Comparison of ENCODE assay signal across 34 cellular contexts in the genomic region with DNA sequence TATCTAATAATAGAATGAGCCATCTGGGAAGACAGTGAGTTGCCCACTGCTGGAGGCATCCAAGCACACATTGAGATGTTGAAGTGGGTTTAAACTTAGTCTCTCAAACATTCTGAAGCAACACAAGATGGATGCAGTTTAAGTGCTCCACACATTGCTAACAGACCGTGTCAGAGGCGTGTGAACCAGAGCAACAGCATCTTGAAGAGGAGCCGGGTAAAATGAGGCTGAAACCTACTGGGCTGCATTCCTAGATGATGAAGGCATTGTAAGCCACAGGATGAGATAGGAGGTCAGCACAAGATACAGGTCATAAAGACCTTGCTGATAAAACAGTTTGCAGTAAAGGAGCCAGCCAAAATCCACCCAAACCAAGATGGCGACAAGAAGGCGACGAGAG.
"Had no signal": no experiment of that assay in that cellular context is flagged by ENCODE, and none has a peak within 500 bp of the region (broad histone marks: within the 10 kb centered on the region; RNA-seq: fewer than 3 reads in every experiment).

No MANE protein-coding gene starts in this region.

- FAIRE-seq: astrocyte, colon, TTC549 had no signal

- H3K36me3 ChIP-seq: adrenal gland, brain microvascular endothelial cell, breast epithelium, cardiac muscle cell had no signal

- ATAC-seq: activated CD8-positive, alpha-beta T cell treated with anti-CD3 and anti-CD28 coated beads for 36 hours; activated naive CD4-positive, alpha-beta T cell treated with anti-CD3 and anti-CD28 coated beads, Interleukin-2, amount 50 U/mL, for 72 hours; activated T-cell treated with anti-CD3 and anti-CD28 coated beads, Interleukin-2, amount 50 U/mL, for 4 hours; activated T-cell treated with anti-CD3 and anti-CD28 coated beads, Interleukin-2, amount 50 U/mL, for 72 hours; activated T-helper 17 cell treated with anti-CD3 and anti-CD28 coated beads, Interleukin-2, amount 50 U/mL, for 72 hours; body of pancreas; T-helper 17 cell had no signal

- H3K4me1 ChIP-seq: adrenal gland, body of pancreas, breast epithelium had no signal

- H3K27me3 ChIP-seq: adrenal gland, body of pancreas, brain microvascular endothelial cell, breast epithelium, cardiac muscle cell had no signal

- H3K27ac ChIP-seq: adrenal gland, body of pancreas, brain microvascular endothelial cell, breast epithelium, cardiac muscle cell, VCaP had no signal

- H3K4me3 ChIP-seq: adrenal gland, body of pancreas, breast epithelium, cardiac muscle cell had no signal

- H3K9me3 ChIP-seq: adrenal gland, body of pancreas, breast epithelium had no signal

- DNase-seq: activated B cell treated with CpG ODN at 0.5 μM for 24 hours; activated CD4-positive, alpha-beta memory T cell treated with anti-CD3 and anti-CD28 coated beads for 36 hours; activated CD4-positive, alpha-beta T cell treated with anti-CD3 and anti-CD28 coated beads for 4 hours; activated CD4-positive, alpha-beta T cell treated with anti-CD3 and anti-CD28 coated beads, Interleukin-2, amount 10 ng/mL, durations not matched to agents 24 days and 14 days; activated CD4-positive, alpha-beta T cell treated with anti-CD3 and anti-CD28 coated beads, Interleukin-2, amount 50 U/mL, for 1 hour; activated CD4-positive, alpha-beta T cell treated with anti-CD3 and anti-CD28 coated beads, Interleukin-2, amount 50 U/mL, for 4 hours; activated CD4-positive, CD25-positive, alpha-beta regulatory T cell treated with anti-CD3 and anti-CD28 coated beads, Interleukin-2, amount 50 U/mL, for 72 hours; activated CD8-positive, alpha-beta memory T cell treated with anti-CD3 and anti-CD28 coated beads, Interleukin-2, amount 50 U/mL, for 4 hours; activated CD8-positive, alpha-beta T cell treated with anti-CD3 and anti-CD28 coated beads for 36 hours; activated effector memory CD4-positive, alpha-beta T cell treated with anti-CD3 and anti-CD28 coated beads, Interleukin-2, amount 50 U/mL, for 16 hours; activated gamma-delta T cell treated with Interleukin-2 at 50 U/mL for 16 hours; activated naive CD4-positive, alpha-beta T cell; activated naive CD4-positive, alpha-beta T cell treated with anti-CD3 and anti-CD28 coated beads for 36 hours; activated naive CD4-positive, alpha-beta T cell treated with anti-CD3 and anti-CD28 coated beads, Interleukin-2, amount 50 U/mL, for 16 hours; activated naive CD8-positive, alpha-beta T cell treated with anti-CD3 and anti-CD28 coated beads for 36 hours; activated T-cell treated with anti-CD3 and anti-CD28 coated beads for 4 hours; activated T-cell treated with anti-CD3 and anti-CD28 coated beads, Interleukin-2, amount 50 U/mL, for 1 hour; activated T-cell treated with anti-CD3 and anti-CD28 coated beads, Interleukin-2, amount 50 U/mL, for 4 hours; activated T-cell treated with anti-CD3 and anti-CD28 coated beads, Interleukin-2, amount 50 U/mL, for 72 hours; adrenal gland; amniotic stem cell; aorta; body of pancreas; brain microvascular endothelial cell; caudate nucleus; T-helper 17 cell had no signal
